Comparison of ENCODE assay signal across 8 cellular contexts in the genomic region with DNA sequence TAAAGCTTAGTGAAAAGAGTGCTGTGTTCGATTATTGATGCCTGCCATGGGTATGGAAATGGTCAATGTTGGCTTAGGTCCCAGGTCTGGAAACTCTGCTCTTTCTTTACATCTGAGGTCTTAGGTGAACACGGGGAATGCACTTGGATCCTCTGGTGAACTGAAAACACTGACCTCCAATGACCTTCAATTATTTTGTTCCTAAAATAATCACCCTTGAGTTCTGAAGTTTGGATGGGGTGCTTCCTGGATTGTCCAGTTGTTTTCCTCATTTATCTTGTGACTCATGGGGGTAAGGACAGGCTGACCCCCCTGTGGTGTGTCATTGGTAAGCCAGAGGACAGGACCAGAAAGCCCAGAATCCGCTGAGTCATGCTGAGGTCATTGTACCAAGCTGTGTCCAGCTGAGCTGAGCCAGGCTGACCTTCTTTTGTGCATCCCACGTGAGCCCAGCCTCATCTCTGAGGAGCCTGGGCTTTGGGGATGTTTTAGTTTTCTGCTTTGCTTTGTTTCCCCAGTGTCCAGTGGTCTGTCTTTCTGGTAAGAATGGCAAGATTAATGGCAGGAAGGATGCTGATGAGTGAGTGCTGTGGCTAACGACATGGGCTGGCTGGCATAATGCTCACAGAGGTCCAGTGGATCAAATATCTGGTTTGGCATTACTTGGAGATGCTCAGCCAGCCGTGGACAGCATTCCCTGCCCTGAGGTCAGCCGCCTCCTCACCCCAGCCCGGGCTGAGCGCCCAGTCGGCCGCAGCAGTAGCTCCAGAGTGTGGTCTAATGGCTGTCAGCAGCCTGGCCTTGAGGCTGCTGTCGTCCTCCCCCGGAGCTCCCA. TPM values are rescaled to one million over a fixed set of nuclear protein-coding genes. Genes with fewer than 3 reads are reported as not detected.
DNase-seq lines count a peak whose midpoint lies in the region; ATAC-seq and TF ChIP-seq lines count a peak whose summit lies in the region.

No MANE protein-coding gene starts in this region.

- peak overlapping the region; percentile 98 for H3K27ac ChIP-seq in substantia nigra (ENCODE audit: low read depth, low read length, poor library complexity, severe bottlenecking)

- no peak for TF ChIP-seq RAD21 in Ishikawa (IDR thresholded peaks at IDR 0.05; ENCODE audit: low read depth)

- in situ Hi-C loops in ACHN (cut with HindIII; ENCODE audit: low pct_ligation_motif_present, low pct_unique_long_range_greater_than_20kb, low sequenced_read_pairs) = no loop called here

- DNase-seq in ACHN = peak; percentile 96
- peak; percentile 21 for DNase-seq in cerebellum (ENCODE audit: low spot score)
- peak; percentile 78 for DNase-seq in left kidney (ENCODE audit: low read depth, low spot score)
- DNase-seq in substantia nigra (lab: John Stamatoyannopoulos, UW) = peak in 47 of 49 donors; percentile 33 to 96 (median 83)
- DNase-seq in NOMO-1 (lab: John Stamatoyannopoulos, UW; ENCODE audit: unreplicated experiment in 2 of 2) = no peak
- no peak for DNase-seq in NCI-H1048 (lab: John Stamatoyannopoulos, UW)

- ATAC-seq in GM21360 (IDR thresholded peaks at IDR 0.05; ENCODE audit: unreplicated experiment) = no peak

- peak; percentile 85 for TF ChIP-seq EP300 in Ishikawa (IDR thresholded peaks at IDR 0.05; ENCODE audit: borderline replicate concordance)

TF ChIP-seq in Ishikawa, 13 proteins besides CTCF, POLR2A, EP300 and RAD21:
- TF ChIP-seq TEAD4 (IDR thresholded peaks at IDR 0.05) (peak; percentile 58), YY1 (IDR thresholded peaks at IDR 0.05; ENCODE audit: low read depth) (peak; percentile 60), CEBPB (IDR thresholded peaks at IDR 0.05) (no peak), TAF1 (IDR thresholded peaks at IDR 0.05; ENCODE audit: low read depth) (no peak), NFIC (IDR thresholded peaks at IDR 0.05) (peak; percentile 70), EGR1 (IDR thresholded peaks at IDR 0.05) (peak; percentile 59), TCF12 (IDR thresholded peaks at IDR 0.05; ENCODE audit: low read depth) (peak; percentile 88), FOXM1 (IDR thresholded peaks at IDR 0.05; ENCODE audit: borderline replicate concordance, low read depth) (peak; percentile 81; the same call in 1 of the 2 replicates), ZBTB7A (IDR thresholded peaks at IDR 0.05; ENCODE audit: low read depth) (no peak), CREB1 (IDR thresholded peaks at IDR 0.05; ENCODE audit: low read depth) (0 out of 2 replicates have a peak, but pooled peaks have one; percentile 46)
- TF ChIP-seq, protein P1, sequence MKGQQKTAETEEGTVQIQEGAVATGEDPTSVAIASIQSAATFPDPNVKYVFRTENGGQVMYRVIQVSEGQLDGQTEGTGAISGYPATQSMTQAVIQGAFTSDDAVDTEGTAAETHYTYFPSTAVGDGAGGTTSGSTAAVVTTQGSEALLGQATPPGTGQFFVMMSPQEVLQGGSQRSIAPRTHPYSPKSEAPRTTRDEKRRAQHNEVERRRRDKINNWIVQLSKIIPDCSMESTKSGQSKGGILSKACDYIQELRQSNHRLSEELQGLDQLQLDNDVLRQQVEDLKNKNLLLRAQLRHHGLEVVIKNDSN (IDR thresholded peaks at IDR 0.05) = peak; percentile 79
- TF ChIP-seq, protein P2, sequence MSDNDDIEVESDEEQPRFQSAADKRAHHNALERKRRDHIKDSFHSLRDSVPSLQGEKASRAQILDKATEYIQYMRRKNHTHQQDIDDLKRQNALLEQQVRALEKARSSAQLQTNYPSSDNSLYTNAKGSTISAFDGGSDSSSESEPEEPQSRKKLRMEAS (IDR thresholded peaks at IDR 0.05) = no peak; the same call in 1 of the 2 replicates
- TF ChIP-seq, protein P3, sequence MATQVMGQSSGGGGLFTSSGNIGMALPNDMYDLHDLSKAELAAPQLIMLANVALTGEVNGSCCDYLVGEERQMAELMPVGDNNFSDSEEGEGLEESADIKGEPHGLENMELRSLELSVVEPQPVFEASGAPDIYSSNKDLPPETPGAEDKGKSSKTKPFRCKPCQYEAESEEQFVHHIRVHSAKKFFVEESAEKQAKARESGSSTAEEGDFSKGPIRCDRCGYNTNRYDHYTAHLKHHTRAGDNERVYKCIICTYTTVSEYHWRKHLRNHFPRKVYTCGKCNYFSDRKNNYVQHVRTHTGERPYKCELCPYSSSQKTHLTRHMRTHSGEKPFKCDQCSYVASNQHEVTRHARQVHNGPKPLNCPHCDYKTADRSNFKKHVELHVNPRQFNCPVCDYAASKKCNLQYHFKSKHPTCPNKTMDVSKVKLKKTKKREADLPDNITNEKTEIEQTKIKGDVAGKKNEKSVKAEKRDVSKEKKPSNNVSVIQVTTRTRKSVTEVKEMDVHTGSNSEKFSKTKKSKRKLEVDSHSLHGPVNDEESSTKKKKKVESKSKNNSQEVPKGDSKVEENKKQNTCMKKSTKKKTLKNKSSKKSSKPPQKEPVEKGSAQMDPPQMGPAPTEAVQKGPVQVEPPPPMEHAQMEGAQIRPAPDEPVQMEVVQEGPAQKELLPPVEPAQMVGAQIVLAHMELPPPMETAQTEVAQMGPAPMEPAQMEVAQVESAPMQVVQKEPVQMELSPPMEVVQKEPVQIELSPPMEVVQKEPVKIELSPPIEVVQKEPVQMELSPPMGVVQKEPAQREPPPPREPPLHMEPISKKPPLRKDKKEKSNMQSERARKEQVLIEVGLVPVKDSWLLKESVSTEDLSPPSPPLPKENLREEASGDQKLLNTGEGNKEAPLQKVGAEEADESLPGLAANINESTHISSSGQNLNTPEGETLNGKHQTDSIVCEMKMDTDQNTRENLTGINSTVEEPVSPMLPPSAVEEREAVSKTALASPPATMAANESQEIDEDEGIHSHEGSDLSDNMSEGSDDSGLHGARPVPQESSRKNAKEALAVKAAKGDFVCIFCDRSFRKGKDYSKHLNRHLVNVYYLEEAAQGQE (IDR thresholded peaks at IDR 0.05; ENCODE audit: low read depth) = no peak

RNA-seq across cellular contexts. Expression of a gene that starts 35.6 kb away (rescaled TPM):
- 2.3 TPM for total RNA-seq in cerebellum

RNA-seq across cellular contexts. Expression of a gene that starts 50.4 kb away (rescaled TPM):
- total RNA-seq in cerebellum = 50.4 TPM

Comparison
In these comparisons a context has a peak if more than half of its experiments do, and no peak if none do; other contexts are left out.
1. DNase-seq: peak in ACHN (single experiment), cerebellum (single experiment), left kidney (single experiment) and substantia nigra (47 of 49); none in NOMO-1 (0 of 2) and NCI-H1048 (single experiment).